ENCODE assay signal across 1 cellular context in the genomic region with DNA sequence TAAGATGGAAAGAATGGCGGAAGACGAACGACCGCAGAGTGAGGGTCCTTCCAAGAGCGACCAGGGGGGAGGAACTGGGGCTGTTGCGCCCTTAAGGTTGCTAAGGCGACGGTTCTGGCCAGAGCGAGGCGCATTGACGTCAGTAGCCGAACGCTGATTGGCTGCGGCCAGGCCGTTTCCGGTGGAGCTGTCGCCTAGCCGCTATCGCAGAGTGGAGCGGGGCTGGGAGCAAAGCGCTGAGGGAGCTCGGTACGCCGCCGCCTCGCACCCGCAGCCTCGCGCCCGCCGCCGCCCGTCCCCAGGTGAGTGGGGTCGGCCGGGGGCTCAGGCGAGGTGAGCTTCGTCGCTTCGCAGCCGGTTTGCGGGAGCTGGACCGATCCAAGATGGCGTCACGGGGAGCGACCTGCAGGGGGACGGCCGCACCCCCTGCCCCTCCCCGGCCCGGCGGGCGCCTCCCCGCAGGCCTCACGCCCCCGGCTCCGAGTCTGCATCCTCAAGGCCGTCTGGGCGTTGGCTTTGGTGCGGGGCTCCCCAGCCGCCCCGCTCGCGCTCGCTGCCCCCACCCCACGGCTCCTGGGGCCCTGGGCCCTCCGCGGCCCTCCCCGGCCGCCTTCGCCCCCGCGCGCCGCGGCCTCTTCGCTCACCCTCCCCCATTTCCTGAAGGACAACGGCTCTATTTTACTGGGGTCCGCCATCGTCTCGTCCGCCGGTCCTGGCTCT.
TF ChIP-seq lines count a peak whose summit lies in the region.

A gene (plus strand): TSS at position 184 of the 720 bp plus-strand sequence. CDS start 2,970 bp downstream, outside the sequence.

TF ChIP-seq in HepG2, 621 proteins besides CTCF, POLR2A, EP300 and RAD21 (continued from another document and continues in another):
- TF ChIP-seq, protein P1, sequence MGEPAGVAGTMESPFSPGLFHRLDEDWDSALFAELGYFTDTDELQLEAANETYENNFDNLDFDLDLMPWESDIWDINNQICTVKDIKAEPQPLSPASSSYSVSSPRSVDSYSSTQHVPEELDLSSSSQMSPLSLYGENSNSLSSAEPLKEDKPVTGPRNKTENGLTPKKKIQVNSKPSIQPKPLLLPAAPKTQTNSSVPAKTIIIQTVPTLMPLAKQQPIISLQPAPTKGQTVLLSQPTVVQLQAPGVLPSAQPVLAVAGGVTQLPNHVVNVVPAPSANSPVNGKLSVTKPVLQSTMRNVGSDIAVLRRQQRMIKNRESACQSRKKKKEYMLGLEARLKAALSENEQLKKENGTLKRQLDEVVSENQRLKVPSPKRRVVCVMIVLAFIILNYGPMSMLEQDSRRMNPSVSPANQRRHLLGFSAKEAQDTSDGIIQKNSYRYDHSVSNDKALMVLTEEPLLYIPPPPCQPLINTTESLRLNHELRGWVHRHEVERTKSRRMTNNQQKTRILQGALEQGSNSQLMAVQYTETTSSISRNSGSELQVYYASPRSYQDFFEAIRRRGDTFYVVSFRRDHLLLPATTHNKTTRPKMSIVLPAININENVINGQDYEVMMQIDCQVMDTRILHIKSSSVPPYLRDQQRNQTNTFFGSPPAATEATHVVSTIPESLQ (CRISPR knock-in tag; conservative IDR thresholded peaks at IDR 0.05), result 0 out of 2 replicates have a peak, but pooled peaks have one; percentile 29
- TF ChIP-seq GATAD2A (CRISPR knock-in tag; IDR thresholded peaks at IDR 0.05) (no peak), ZFP1 (CRISPR knock-in tag; IDR thresholded peaks at IDR 0.05) (no peak), KLF16 (CRISPR knock-in tag; IDR thresholded peaks at IDR 0.05) (no peak; a peak in 1 of 4 replicates), ELF3 (CRISPR knock-in tag; IDR thresholded peaks at IDR 0.05) (peak; percentile 35), TBP (CRISPR knock-in tag; IDR thresholded peaks at IDR 0.05) (no peak), KLF12 (CRISPR knock-in tag; IDR thresholded peaks at IDR 0.05; ENCODE audit: borderline replicate concordance) (peak; percentile 93), GZF1 (CRISPR knock-in tag; IDR thresholded peaks at IDR 0.05) (no peak), TBX3 (IDR thresholded peaks at IDR 0.05; ENCODE audit: borderline replicate concordance) (no peak), ZNF30 (CRISPR knock-in tag; IDR thresholded peaks at IDR 0.05) (no peak), ZSCAN30 (CRISPR knock-in tag; IDR thresholded peaks at IDR 0.05) (no peak), ZNF441 (CRISPR knock-in tag; IDR thresholded peaks at IDR 0.05; ENCODE audit: borderline replicate concordance) (no peak), SATB2 (CRISPR knock-in tag; IDR thresholded peaks at IDR 0.05) (no peak; the same call in 1 of the 2 replicates), PAF1 (CRISPR knock-in tag; IDR thresholded peaks at IDR 0.05) (no peak), KLF15 (CRISPR knock-in tag; IDR thresholded peaks at IDR 0.05; ENCODE audit: borderline replicate concordance) (no peak), HOXA9 (CRISPR knock-in tag; IDR thresholded peaks at IDR 0.05; ENCODE audit: borderline replicate concordance) (no peak), ZNF660 (CRISPR knock-in tag; IDR thresholded peaks at IDR 0.05; ENCODE audit: borderline replicate concordance, low read depth) (no peak), HMG20B (CRISPR knock-in tag; conservative IDR thresholded peaks at IDR 0.05) (no peak), FOSL2 (CRISPR knock-in tag; IDR thresholded peaks at IDR 0.05) (no peak), PRPF4 (IDR thresholded peaks at IDR 0.05; ENCODE audit: low read depth, low read length, poor library complexity, severe bottlenecking) (no peak), MTA1 (CRISPR knock-in tag; IDR thresholded peaks at IDR 0.05; ENCODE audit: borderline replicate concordance) (no peak)
- TF ChIP-seq, protein P2, sequence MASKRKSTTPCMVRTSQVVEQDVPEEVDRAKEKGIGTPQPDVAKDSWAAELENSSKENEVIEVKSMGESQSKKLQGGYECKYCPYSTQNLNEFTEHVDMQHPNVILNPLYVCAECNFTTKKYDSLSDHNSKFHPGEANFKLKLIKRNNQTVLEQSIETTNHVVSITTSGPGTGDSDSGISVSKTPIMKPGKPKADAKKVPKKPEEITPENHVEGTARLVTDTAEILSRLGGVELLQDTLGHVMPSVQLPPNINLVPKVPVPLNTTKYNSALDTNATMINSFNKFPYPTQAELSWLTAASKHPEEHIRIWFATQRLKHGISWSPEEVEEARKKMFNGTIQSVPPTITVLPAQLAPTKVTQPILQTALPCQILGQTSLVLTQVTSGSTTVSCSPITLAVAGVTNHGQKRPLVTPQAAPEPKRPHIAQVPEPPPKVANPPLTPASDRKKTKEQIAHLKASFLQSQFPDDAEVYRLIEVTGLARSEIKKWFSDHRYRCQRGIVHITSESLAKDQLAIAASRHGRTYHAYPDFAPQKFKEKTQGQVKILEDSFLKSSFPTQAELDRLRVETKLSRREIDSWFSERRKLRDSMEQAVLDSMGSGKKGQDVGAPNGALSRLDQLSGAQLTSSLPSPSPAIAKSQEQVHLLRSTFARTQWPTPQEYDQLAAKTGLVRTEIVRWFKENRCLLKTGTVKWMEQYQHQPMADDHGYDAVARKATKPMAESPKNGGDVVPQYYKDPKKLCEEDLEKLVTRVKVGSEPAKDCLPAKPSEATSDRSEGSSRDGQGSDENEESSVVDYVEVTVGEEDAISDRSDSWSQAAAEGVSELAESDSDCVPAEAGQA (IDR thresholded peaks at IDR 0.05; ENCODE audit: low read depth), result peak; percentile 88
- TF ChIP-seq, protein P2 (CRISPR knock-in tag; IDR thresholded peaks at IDR 0.05; ENCODE audit: borderline replicate concordance), result peak; percentile 63; the same call in 1 of the 2 replicates
- TF ChIP-seq, protein P3, sequence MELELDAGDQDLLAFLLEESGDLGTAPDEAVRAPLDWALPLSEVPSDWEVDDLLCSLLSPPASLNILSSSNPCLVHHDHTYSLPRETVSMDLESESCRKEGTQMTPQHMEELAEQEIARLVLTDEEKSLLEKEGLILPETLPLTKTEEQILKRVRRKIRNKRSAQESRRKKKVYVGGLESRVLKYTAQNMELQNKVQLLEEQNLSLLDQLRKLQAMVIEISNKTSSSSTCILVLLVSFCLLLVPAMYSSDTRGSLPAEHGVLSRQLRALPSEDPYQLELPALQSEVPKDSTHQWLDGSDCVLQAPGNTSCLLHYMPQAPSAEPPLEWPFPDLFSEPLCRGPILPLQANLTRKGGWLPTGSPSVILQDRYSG (CRISPR knock-in tag; IDR thresholded peaks at IDR 0.05), result peak; percentile 52; the same call in 1 of the 2 replicates
- TF ChIP-seq, protein P4, sequence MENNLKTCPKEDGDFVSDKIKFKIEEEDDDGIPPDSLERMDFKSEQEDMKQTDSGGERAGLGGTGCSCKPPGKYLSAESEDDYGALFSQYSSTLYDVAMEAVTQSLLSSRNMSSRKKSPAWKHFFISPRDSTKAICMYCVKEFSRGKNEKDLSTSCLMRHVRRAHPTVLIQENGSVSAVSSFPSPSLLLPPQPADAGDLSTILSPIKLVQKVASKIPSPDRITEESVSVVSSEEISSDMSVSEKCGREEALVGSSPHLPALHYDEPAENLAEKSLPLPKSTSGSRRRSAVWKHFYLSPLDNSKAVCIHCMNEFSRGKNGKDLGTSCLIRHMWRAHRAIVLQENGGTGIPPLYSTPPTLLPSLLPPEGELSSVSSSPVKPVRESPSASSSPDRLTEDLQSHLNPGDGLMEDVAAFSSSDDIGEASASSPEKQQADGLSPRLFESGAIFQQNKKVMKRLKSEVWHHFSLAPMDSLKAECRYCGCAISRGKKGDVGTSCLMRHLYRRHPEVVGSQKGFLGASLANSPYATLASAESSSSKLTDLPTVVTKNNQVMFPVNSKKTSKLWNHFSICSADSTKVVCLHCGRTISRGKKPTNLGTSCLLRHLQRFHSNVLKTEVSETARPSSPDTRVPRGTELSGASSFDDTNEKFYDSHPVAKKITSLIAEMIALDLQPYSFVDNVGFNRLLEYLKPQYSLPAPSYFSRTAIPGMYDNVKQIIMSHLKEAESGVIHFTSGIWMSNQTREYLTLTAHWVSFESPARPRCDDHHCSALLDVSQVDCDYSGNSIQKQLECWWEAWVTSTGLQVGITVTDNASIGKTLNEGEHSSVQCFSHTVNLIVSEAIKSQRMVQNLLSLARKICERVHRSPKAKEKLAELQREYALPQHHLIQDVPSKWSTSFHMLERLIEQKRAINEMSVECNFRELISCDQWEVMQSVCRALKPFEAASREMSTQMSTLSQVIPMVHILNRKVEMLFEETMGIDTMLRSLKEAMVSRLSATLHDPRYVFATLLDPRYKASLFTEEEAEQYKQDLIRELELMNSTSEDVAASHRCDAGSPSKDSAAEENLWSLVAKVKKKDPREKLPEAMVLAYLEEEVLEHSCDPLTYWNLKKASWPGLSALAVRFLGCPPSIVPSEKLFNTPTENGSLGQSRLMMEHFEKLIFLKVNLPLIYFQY (CRISPR knock-in tag; IDR thresholded peaks at IDR 0.05; ENCODE audit: borderline replicate concordance), result no peak; the same call in 1 of the 2 replicates
- TF ChIP-seq, protein P5, sequence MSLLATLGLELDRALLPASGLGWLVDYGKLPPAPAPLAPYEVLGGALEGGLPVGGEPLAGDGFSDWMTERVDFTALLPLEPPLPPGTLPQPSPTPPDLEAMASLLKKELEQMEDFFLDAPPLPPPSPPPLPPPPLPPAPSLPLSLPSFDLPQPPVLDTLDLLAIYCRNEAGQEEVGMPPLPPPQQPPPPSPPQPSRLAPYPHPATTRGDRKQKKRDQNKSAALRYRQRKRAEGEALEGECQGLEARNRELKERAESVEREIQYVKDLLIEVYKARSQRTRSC (CRISPR knock-in tag; IDR thresholded peaks at IDR 0.05; ENCODE audit: low read depth), result no peak
- TF ChIP-seq, protein P6, sequence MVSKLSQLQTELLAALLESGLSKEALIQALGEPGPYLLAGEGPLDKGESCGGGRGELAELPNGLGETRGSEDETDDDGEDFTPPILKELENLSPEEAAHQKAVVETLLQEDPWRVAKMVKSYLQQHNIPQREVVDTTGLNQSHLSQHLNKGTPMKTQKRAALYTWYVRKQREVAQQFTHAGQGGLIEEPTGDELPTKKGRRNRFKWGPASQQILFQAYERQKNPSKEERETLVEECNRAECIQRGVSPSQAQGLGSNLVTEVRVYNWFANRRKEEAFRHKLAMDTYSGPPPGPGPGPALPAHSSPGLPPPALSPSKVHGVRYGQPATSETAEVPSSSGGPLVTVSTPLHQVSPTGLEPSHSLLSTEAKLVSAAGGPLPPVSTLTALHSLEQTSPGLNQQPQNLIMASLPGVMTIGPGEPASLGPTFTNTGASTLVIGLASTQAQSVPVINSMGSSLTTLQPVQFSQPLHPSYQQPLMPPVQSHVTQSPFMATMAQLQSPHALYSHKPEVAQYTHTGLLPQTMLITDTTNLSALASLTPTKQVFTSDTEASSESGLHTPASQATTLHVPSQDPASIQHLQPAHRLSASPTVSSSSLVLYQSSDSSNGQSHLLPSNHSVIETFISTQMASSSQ (IDR thresholded peaks at IDR 0.05; ENCODE audit: low read depth), result no peak
- TF ChIP-seq, protein P6 (CRISPR knock-in tag; IDR thresholded peaks at IDR 0.05; ENCODE audit: borderline replicate concordance), result no peak
- TF ChIP-seq, protein P7, sequence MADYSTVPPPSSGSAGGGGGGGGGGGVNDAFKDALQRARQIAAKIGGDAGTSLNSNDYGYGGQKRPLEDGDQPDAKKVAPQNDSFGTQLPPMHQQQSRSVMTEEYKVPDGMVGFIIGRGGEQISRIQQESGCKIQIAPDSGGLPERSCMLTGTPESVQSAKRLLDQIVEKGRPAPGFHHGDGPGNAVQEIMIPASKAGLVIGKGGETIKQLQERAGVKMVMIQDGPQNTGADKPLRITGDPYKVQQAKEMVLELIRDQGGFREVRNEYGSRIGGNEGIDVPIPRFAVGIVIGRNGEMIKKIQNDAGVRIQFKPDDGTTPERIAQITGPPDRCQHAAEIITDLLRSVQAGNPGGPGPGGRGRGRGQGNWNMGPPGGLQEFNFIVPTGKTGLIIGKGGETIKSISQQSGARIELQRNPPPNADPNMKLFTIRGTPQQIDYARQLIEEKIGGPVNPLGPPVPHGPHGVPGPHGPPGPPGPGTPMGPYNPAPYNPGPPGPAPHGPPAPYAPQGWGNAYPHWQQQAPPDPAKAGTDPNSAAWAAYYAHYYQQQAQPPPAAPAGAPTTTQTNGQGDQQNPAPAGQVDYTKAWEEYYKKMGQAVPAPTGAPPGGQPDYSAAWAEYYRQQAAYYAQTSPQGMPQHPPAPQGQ (CRISPR knock-in tag; IDR thresholded peaks at IDR 0.05; ENCODE audit: borderline replicate concordance), result no peak
- TF ChIP-seq, protein P8, sequence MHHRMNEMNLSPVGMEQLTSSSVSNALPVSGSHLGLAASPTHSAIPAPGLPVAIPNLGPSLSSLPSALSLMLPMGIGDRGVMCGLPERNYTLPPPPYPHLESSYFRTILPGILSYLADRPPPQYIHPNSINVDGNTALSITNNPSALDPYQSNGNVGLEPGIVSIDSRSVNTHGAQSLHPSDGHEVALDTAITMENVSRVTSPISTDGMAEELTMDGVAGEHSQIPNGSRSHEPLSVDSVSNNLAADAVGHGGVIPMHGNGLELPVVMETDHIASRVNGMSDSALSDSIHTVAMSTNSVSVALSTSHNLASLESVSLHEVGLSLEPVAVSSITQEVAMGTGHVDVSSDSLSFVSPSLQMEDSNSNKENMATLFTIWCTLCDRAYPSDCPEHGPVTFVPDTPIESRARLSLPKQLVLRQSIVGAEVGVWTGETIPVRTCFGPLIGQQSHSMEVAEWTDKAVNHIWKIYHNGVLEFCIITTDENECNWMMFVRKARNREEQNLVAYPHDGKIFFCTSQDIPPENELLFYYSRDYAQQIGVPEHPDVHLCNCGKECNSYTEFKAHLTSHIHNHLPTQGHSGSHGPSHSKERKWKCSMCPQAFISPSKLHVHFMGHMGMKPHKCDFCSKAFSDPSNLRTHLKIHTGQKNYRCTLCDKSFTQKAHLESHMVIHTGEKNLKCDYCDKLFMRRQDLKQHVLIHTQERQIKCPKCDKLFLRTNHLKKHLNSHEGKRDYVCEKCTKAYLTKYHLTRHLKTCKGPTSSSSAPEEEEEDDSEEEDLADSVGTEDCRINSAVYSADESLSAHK (CRISPR knock-in tag; IDR thresholded peaks at IDR 0.05; ENCODE audit: borderline replicate concordance), result no peak
